Comparison of ENCODE assay signal across 22 cellular contexts in genomic region chr15:90018216-90018831, GRCh38. TPM values are rescaled to one million over a fixed set of nuclear protein-coding genes. Genes with fewer than 3 reads are reported as not detected.
DNase-seq lines count a peak whose midpoint lies in the region; ATAC-seq, FAIRE-seq and TF ChIP-seq lines count a peak whose summit lies in the region.
"Had no signal": no experiment of that assay in that cellular context is flagged by ENCODE, and none has a peak within 500 bp of the region (broad histone marks: within the 10 kb centered on the region; RNA-seq: fewer than 3 reads in every experiment).

No MANE protein-coding gene starts in this region.

- DNase-seq in activated naive CD8-positive, alpha-beta T cell treated with anti-CD3 and anti-CD28 coated beads, Interleukin-2, amount 10 ng/mL, durations not matched to agents 7 days and 5 days, result peak; percentile 18
- no peak for DNase-seq in activated naive CD8-positive, alpha-beta T cell treated with anti-CD3 and anti-CD28 coated beads for 36 hours
- DNase-seq in astrocyte (ENCODE audit: low read depth) (no peak), HepG2 (ENCODE audit: low spot score) (no peak), small intestine (peak; percentile 52), H4 (ENCODE audit: low spot score) (no peak), omental fat pad (ENCODE audit: low spot score) (no peak)
- DNase-seq: activated CD4-positive, CD25-positive, alpha-beta regulatory T cell; activated effector memory CD4-positive, alpha-beta T cell treated with anti-CD3 and anti-CD28 coated beads, Interleukin-2, amount 50 U/mL, for 16 hours; brain microvascular endothelial cell; Calu3; EL; KBM-7; NCI-H146; NCI-H69; Right ventricle myocardium superior had no signal

- H3K4me2 ChIP-seq in astrocyte (ENCODE audit: low read length) (no peak overlapping the region), HepG2 (ENCODE audit: low read depth, low read length) (peak overlapping the region; percentile 37; the same call in 1 of the 2 replicates)

- no peaks in the 10 kb centered on the region for H3K27me3 ChIP-seq in astrocyte (ENCODE audit: insufficient read depth, low read length)
- no peaks in the 10 kb centered on the region for H3K27me3 ChIP-seq in HepG2 (ENCODE audit: control insufficient read depth in 1 of 2, insufficient read depth in 2 of 2, low read length in 2 of 2)
- H3K27me3 ChIP-seq in small intestine (ENCODE audit: control insufficient read depth in 2 of 2, insufficient read depth in 2 of 2, low read length in 2 of 2), result no peaks in the 10 kb centered on the region
- H3K27me3 ChIP-seq: brain microvascular endothelial cell, vagina had no signal

- no peak for TF ChIP-seq EP300 in HepG2 (IDR thresholded peaks at IDR 0.05; ENCODE audit: low read depth in 2 of 2, low read length in 2 of 2)
- TF ChIP-seq EP300 in HepG2 (CRISPR knock-in tag; IDR thresholded peaks at IDR 0.05; ENCODE audit: borderline replicate concordance), result no peak

- ATAC-seq in activated naive CD8-positive, alpha-beta T cell treated with anti-CD3 and anti-CD28 coated beads, Interleukin-2, amount 10 ng/mL, durations not matched to agents 7 days and 5 days (ENCODE audit: low read depth), result no peak
- peak; percentile 83 for ATAC-seq in HepG2
- no peak for ATAC-seq in omental fat pad (ENCODE audit: low FRiP score)
- ATAC-seq in HG02571 (IDR thresholded peaks at IDR 0.05; ENCODE audit: unreplicated experiment), result no peak
- ATAC-seq: HCT116; stimulated activated memory B cell treated with anti-CD40 and anti-IgM and Interleukin-4, amounts not matched to agents 10 μg/mL and 1 μg/mL and 100 μg/mL, for 72 hours had no signal

- WGBS in HepG2 (ENCODE audit: low lambda C conversion rate), result 74% methylated on average over 17 of the region's 17 CpGs
- WGBS in small intestine, 3 donors, result 35 to 69% (median 51%) methylated on average over 17 of the region's 17 CpGs

- peaks cover 24% of the 10 kb centered on the region for H3K4me1 Mint-ChIP-seq in activated naive CD8-positive, alpha-beta T cell treated with anti-CD3 and anti-CD28 coated beads, Interleukin-2, amount 10 ng/mL, durations not matched to agents 7 days and 5 days
- peaks cover 22% of the 10 kb centered on the region for H3K4me1 Mint-ChIP-seq in activated naive CD8-positive, alpha-beta T cell treated with anti-CD3 and anti-CD28 coated beads for 36 hours
- no peaks in the 10 kb centered on the region for H3K4me1 Mint-ChIP-seq in astrocyte (ENCODE audit: low read depth, unreplicated experiment)

- no TSS peak for BruUV-seq in HepG2 (replicated peaks; lab: Mats Ljungman, UMichigan)

- H3K9me3 ChIP-seq in astrocyte (ENCODE audit: insufficient read depth, low read depth, low read length), result no peaks in the 10 kb centered on the region
- H3K9me3 ChIP-seq in HepG2 (ENCODE audit: low read length), result no peaks in the 10 kb centered on the region
- no peaks in the 10 kb centered on the region for H3K9me3 ChIP-seq in small intestine (ENCODE audit: control insufficient read depth, low read depth)
- H3K9me3 ChIP-seq: vagina had no signal

- TF ChIP-seq RAD21 in HepG2 (CRISPR knock-in tag; IDR thresholded peaks at IDR 0.05), result no peak

- H2AFZ ChIP-seq in astrocyte (ENCODE audit: low read depth, low read length) (no peak overlapping the region), HepG2 (ENCODE audit: low read length) (no peak overlapping the region)

- H3K27me3 Mint-ChIP-seq in activated naive CD8-positive, alpha-beta T cell treated with anti-CD3 and anti-CD28 coated beads, Interleukin-2, amount 10 ng/mL, durations not matched to agents 7 days and 5 days, result no peaks in the 10 kb centered on the region
- H3K27me3 Mint-ChIP-seq in activated naive CD8-positive, alpha-beta T cell treated with anti-CD3 and anti-CD28 coated beads for 36 hours, result no peaks in the 10 kb centered on the region
- H3K27me3 Mint-ChIP-seq in astrocyte (ENCODE audit: low read depth, unreplicated experiment), result no peaks in the 10 kb centered on the region
- H3K27me3 Mint-ChIP-seq: stimulated activated memory B cell treated with anti-CD40 and anti-IgM and Interleukin-4, amounts not matched to agents 10 μg/mL and 1 μg/mL and 100 μg/mL, for 72 hours had no signal

- H3K4me3 Mint-ChIP-seq in activated naive CD8-positive, alpha-beta T cell treated with anti-CD3 and anti-CD28 coated beads, Interleukin-2, amount 10 ng/mL, durations not matched to agents 7 days and 5 days, result no peak overlapping the region
- no peak overlapping the region for H3K4me3 Mint-ChIP-seq in activated naive CD8-positive, alpha-beta T cell treated with anti-CD3 and anti-CD28 coated beads for 36 hours
- H3K4me3 Mint-ChIP-seq in astrocyte (ENCODE audit: unreplicated experiment), result no peak overlapping the region
- H3K4me3 Mint-ChIP-seq: nephron; stimulated activated memory B cell treated with anti-CD40 and anti-IgM and Interleukin-4, amounts not matched to agents 10 μg/mL and 1 μg/mL and 100 μg/mL, for 72 hours had no signal

- CTCF ChIA-PET in HepG2 (lab: Yijun Ruan, JAX; ENCODE audit: low intra/inter-chr PET ratio, low total read pairs), result no interaction called here

- no peak overlapping the region for H3K4me3 ChIP-seq in astrocyte (ENCODE audit: insufficient read depth, low read depth, low read length)
- H3K4me3 ChIP-seq in HepG2 (replicated peaks in 1 of 3; ENCODE audit: insufficient read depth in 1 of 3, low read depth in 2 of 3, low read length in 3 of 3), result no peak overlapping the region
- no peak overlapping the region for H3K4me3 ChIP-seq in small intestine (ENCODE audit: low read depth in 1 of 2, low read length in 2 of 2)
- H3K4me3 ChIP-seq: vagina had no signal

- H3K36me3 Mint-ChIP-seq in activated naive CD8-positive, alpha-beta T cell treated with anti-CD3 and anti-CD28 coated beads, Interleukin-2, amount 10 ng/mL, durations not matched to agents 7 days and 5 days, result peaks cover 16% of the 10 kb centered on the region
- peaks cover 12% of the 10 kb centered on the region for H3K36me3 Mint-ChIP-seq in activated naive CD8-positive, alpha-beta T cell treated with anti-CD3 and anti-CD28 coated beads for 36 hours
- peaks cover 4% of the 10 kb centered on the region for H3K36me3 Mint-ChIP-seq in astrocyte (ENCODE audit: low read depth, unreplicated experiment)

- no peak overlapping the region for H3K9ac ChIP-seq in astrocyte (ENCODE audit: low read length)
- H3K9ac ChIP-seq in HepG2 (ENCODE audit: insufficient read depth, low read depth, low read length), result no peak overlapping the region

- no peak overlapping the region for H3K27ac Mint-ChIP-seq in activated naive CD8-positive, alpha-beta T cell treated with anti-CD3 and anti-CD28 coated beads, Interleukin-2, amount 10 ng/mL, durations not matched to agents 7 days and 5 days
- no peak overlapping the region for H3K27ac Mint-ChIP-seq in activated naive CD8-positive, alpha-beta T cell treated with anti-CD3 and anti-CD28 coated beads for 36 hours
- peak overlapping the region; percentile 72 for H3K27ac Mint-ChIP-seq in astrocyte (ENCODE audit: unreplicated experiment)
- H3K27ac Mint-ChIP-seq: nephron; stimulated activated memory B cell treated with anti-CD40 and anti-IgM and Interleukin-4, amounts not matched to agents 10 μg/mL and 1 μg/mL and 100 μg/mL, for 72 hours had no signal

- FAIRE-seq in astrocyte (lab: Jason Lieb, UNC) (no peak), HepG2 (lab: Jason Lieb, UNC) (peak; percentile 65), small intestine (lab: Jason Lieb, UNC) (no peak)
- FAIRE-seq: colon had no signal

- H3K79me2 ChIP-seq in astrocyte (ENCODE audit: insufficient read depth, low read length), result peaks cover 67% of the 10 kb centered on the region
- H3K79me2 ChIP-seq in HepG2 (ENCODE audit: insufficient read depth, low read length), result peaks cover 57% of the 10 kb centered on the region

- H3K27ac ChIP-seq in astrocyte (ENCODE audit: low read depth, low read length), result no peak overlapping the region
- peak overlapping the region; percentile 54 for H3K27ac ChIP-seq in HepG2 (ENCODE audit: extremely low read length, insufficient read depth, low read length)
- peak overlapping the region; percentile 72 to 74 for H3K27ac ChIP-seq in small intestine (ENCODE audit: low read depth in 1 of 2, low read length in 1 of 2)
- H3K27ac ChIP-seq: brain microvascular endothelial cell, vagina had no signal

- no peaks in the 10 kb centered on the region for H3K36me3 ChIP-seq in astrocyte (ENCODE audit: insufficient read depth, low read length)
- no peaks in the 10 kb centered on the region; a peak in 1 of 5 replicates for H3K36me3 ChIP-seq in HepG2 (replicated peaks in 1 of 2; ENCODE audit: control insufficient read depth in 1 of 2, insufficient read depth in 2 of 2, low read length in 2 of 2)
- H3K36me3 ChIP-seq in small intestine (ENCODE audit: control insufficient read depth in 2 of 2, insufficient read depth in 2 of 2, low read length in 2 of 2), result no peaks in the 10 kb centered on the region
- H3K36me3 ChIP-seq: brain microvascular endothelial cell, vagina had no signal

- TF ChIP-seq CTCF in astrocyte (IDR thresholded peaks at IDR 0.05; ENCODE audit: insufficient read depth, low read depth, low read length) (no peak), HepG2 (CRISPR knock-in tag; IDR thresholded peaks at IDR 0.05) (0 out of 2 replicates have a peak, but pooled peaks have one; percentile 7), omental fat pad (IDR thresholded peaks at IDR 0.05) (no peak)

- no peak for TF ChIP-seq POLR2A in HepG2 (IDR thresholded peaks at IDR 0.05; ENCODE audit: insufficient read depth in 1 of 2, low read depth in 2 of 2, low read length in 2 of 2)

- H3K4me1 ChIP-seq in astrocyte (ENCODE audit: insufficient read depth, low read length) (no peaks in the 10 kb centered on the region), HepG2 (ENCODE audit: insufficient read depth, low read length) (peaks cover 54% of the 10 kb centered on the region), small intestine (ENCODE audit: control insufficient read depth in 2 of 2, insufficient read depth in 1 of 2, low read depth in 1 of 2, low read length in 1 of 2) (peaks cover 11 to 14% of the 10 kb centered on the region in 2 donors)

- intact Hi-C loops in HepG2 (cut with micrococcal nuclease; ENCODE audit: unreplicated experiment), result no loop called here

- H3K9me3 Mint-ChIP-seq in activated naive CD8-positive, alpha-beta T cell treated with anti-CD3 and anti-CD28 coated beads, Interleukin-2, amount 10 ng/mL, durations not matched to agents 7 days and 5 days, result peaks cover 2% of the 10 kb centered on the region
- peaks cover 2% of the 10 kb centered on the region for H3K9me3 Mint-ChIP-seq in activated naive CD8-positive, alpha-beta T cell treated with anti-CD3 and anti-CD28 coated beads for 36 hours
- H3K9me3 Mint-ChIP-seq in astrocyte (ENCODE audit: unreplicated experiment), result no peaks in the 10 kb centered on the region
- H3K9me3 Mint-ChIP-seq: stimulated activated memory B cell treated with anti-CD40 and anti-IgM and Interleukin-4, amounts not matched to agents 10 μg/mL and 1 μg/mL and 100 μg/mL, for 72 hours had no signal

- H4K20me1 ChIP-seq in astrocyte (ENCODE audit: insufficient read depth, low read length) (peaks cover 59% of the 10 kb centered on the region), HepG2 (ENCODE audit: insufficient read depth, low read length) (0 out of 2 replicates have a peak, but pooled peaks cover 4% of the 10 kb centered on the region)

- in situ Hi-C loops in HepG2 (cut with HindIII; ENCODE audit: extremely low pct_ligation_motif_present, low pct_unique_long_range_greater_than_20kb), result no loop called here

- POLR2A ChIA-PET in activated naive CD8-positive, alpha-beta T cell treated with anti-CD3 and anti-CD28 coated beads, Interleukin-2, amount 10 ng/mL, durations not matched to agents 7 days and 5 days (lab: Charles Lee), result interaction anchor here (1.1 kb wide), 1 partner anchor 11 kb away, joined by 3 read pairs; no protein-coding TSS in a partner anchor
- POLR2A ChIA-PET in HepG2 (lab: Yijun Ruan, JAX), result interaction anchor here (3.5 kb wide), 1 partner anchor 14 kb away, joined by 23 read pairs; no protein-coding TSS in a partner anchor

RNA-seq across cellular contexts. Expression of gene ZNF710, which starts 17.2 kb away (rescaled TPM):
- total RNA-seq in activated naive CD8-positive, alpha-beta T cell treated with anti-CD3 and anti-CD28 coated beads, Interleukin-2, amount 10 ng/mL, durations not matched to agents 7 days and 5 days, result 10 to 100 TPM; 15.4 to 16.7 TPM
- 10 to 100 TPM; 17.8 to 17.9 TPM for total RNA-seq in activated naive CD8-positive, alpha-beta T cell treated with anti-CD3 and anti-CD28 coated beads for 36 hours
- total RNA-seq in astrocyte, result 26.9 and 27.2 TPM in 2 replicates
- 15.0 and 20.6 TPM in 2 replicates for total RNA-seq in HepG2 (2016; rRNA removed; fragmentation: Illumina TruSeq; extraction: Trizol)
- 7.6 and 7.9 TPM in 2 replicates for total RNA-seq in HepG2 (2016; cell fraction: cytosol; rRNA removed; fragmentation: Illumina TruSeq; extraction: Trizol; ENCODE audit: low read depth)
- 12.0 and 18.4 TPM in 2 replicates for total RNA-seq in HepG2 (2016; cell fraction: insoluble cytoplasmic fraction; rRNA removed; fragmentation: Illumina TruSeq; extraction: Trizol)
- total RNA-seq in HepG2 (2016; cell fraction: membrane; rRNA removed; fragmentation: Illumina TruSeq; extraction: Trizol), result 15.9 and 16.0 TPM in 2 replicates
- total RNA-seq in HepG2 (2016; cell fraction: nucleus; rRNA removed; fragmentation: Illumina TruSeq; extraction: Trizol), result 9.6 and 12.6 TPM in 2 replicates
- 4.7 and 5.8 TPM in 2 replicates for polyA plus RNA-seq in HepG2 (2011; rRNA removed)
- polyA plus RNA-seq in HepG2 (2011; cell fraction: cytosol; rRNA removed), result 4.2 and 5.3 TPM in 2 replicates
- polyA plus RNA-seq in HepG2 (2011; cell fraction: nucleus; rRNA removed), result 9.8 and 12.1 TPM in 2 replicates
- 18.0 and 18.4 TPM in 2 replicates for polyA plus RNA-seq in HepG2 (2012)
- 4.1 and 5.2 TPM in 2 replicates for polyA plus RNA-seq in HepG2 (2016; cell fraction: cytosol; fragmentation: Illumina TruSeq; extraction: Trizol; ENCODE audit: low read depth)
- polyA plus RNA-seq in HepG2 (2016; cell fraction: insoluble cytoplasmic fraction; fragmentation: Illumina TruSeq; extraction: Trizol; ENCODE audit: low read depth), result 18.4 and 27.3 TPM in 2 replicates
- polyA plus RNA-seq in HepG2 (2016; cell fraction: membrane; fragmentation: Illumina TruSeq; extraction: Trizol; ENCODE audit: low read depth), result 13.8 and 17.5 TPM in 2 replicates
- 30.8 and 43.0 TPM in 2 replicates for polyA plus RNA-seq in HepG2 (2016; cell fraction: nucleus; fragmentation: Illumina TruSeq; extraction: Trizol; ENCODE audit: insufficient read depth, low read depth)
- 14.3 and 17.4 TPM in 2 replicates for polyA minus RNA-seq in HepG2 (2011; rRNA and poly(A)+ RNA removed; ENCODE audit: low replicate concordance)
- polyA minus RNA-seq in HepG2 (2011; cell fraction: cytosol; rRNA and poly(A)+ RNA removed), result 7.8 and 14.2 TPM in 2 replicates
- 5.2 and 7.0 TPM in 2 replicates for polyA minus RNA-seq in HepG2 (2011; cell fraction: nucleus; rRNA and poly(A)+ RNA removed)
- polyA plus RNA-seq in small intestine, result 10 to 100 TPM; 10.3 to 19.7 (median 18.0) TPM
- total RNA-seq in H4 (2014; rRNA removed; shearing (Covaris generic)), result 4.7 and 8.4 TPM in 2 replicates
- total RNA-seq in omental fat pad, result 10 to 100 TPM in 1 of 4 donors, 1 to 10 TPM in 3; 5.4 to 13.9 (median 7.0) TPM

Comparison
In these comparisons a context has a peak if more than half of its experiments do, and no peak if none do; other contexts are left out.
1. DNase-seq: peak in activated naive CD8-positive, alpha-beta T cell treated with anti-CD3 and anti-CD28 coated beads, Interleukin-2, amount 10 ng/mL, durations not matched to agents 7 days and 5 days (single experiment) and small intestine (single experiment); none in activated naive CD8-positive, alpha-beta T cell treated with anti-CD3 and anti-CD28 coated beads for 36 hours (single experiment), astrocyte (single experiment), HepG2 (single experiment), H4 (single experiment) and omental fat pad (single experiment).